Comparison of ENCODE assay signal across 15 cellular contexts in genomic region chr5:27474054-27474323, GRCh38.
A peak's percentile ranks its signal among the peaks of the same experiment; 100 is the strongest.
DNase-seq lines count a peak whose midpoint lies in the region; TF ChIP-seq lines count a peak whose summit lies in the region.
"Had no signal": no experiment of that assay in that cellular context is flagged by ENCODE, and none has a peak within 500 bp of the region (broad histone marks: within the 10 kb centered on the region; RNA-seq: fewer than 3 reads in every experiment).

No MANE protein-coding gene starts in this region.

- peaks cover 20% of the 10 kb centered on the region for H3K9me3 Mint-ChIP-seq in activated CD4-positive, alpha-beta memory T cell treated with anti-CD3 and anti-CD28 coated beads for 36 hours

- H3K4me1 ChIP-seq in adipocyte (ENCODE audit: control insufficient read depth, insufficient read depth, low read length) (no peaks in the 10 kb centered on the region), suprapubic skin (no peaks in the 10 kb centered on the region)
- H3K4me1 ChIP-seq: pancreas, stomach had no signal

- no peak for TF ChIP-seq EP300 in suprapubic skin (IDR thresholded peaks at IDR 0.05)

- CTCF ChIA-PET in activated CD4-positive, alpha-beta memory T cell treated with anti-CD3 and anti-CD28 coated beads for 36 hours (lab: Charles Lee): no interaction called here

- H3K27ac ChIP-seq in suprapubic skin: no peak overlapping the region
- H3K27ac ChIP-seq: pancreas, skin epidermis, stomach had no signal

- no peak for TF ChIP-seq POLR2A in suprapubic skin (IDR thresholded peaks at IDR 0.05)

- POLR2A ChIA-PET in activated CD4-positive, alpha-beta memory T cell treated with anti-CD3 and anti-CD28 coated beads for 36 hours (lab: Charles Lee): no interaction called here

- H3K27ac Mint-ChIP-seq in activated CD4-positive, alpha-beta memory T cell treated with anti-CD3 and anti-CD28 coated beads for 36 hours: no peak overlapping the region

- intact Hi-C loops in activated CD4-positive, alpha-beta memory T cell treated with anti-CD3 and anti-CD28 coated beads for 36 hours (cut with micrococcal nuclease): no loop called here

- 40% methylated on average over 2 of the region's 2 CpGs for WGBS in suprapubic skin

- no peaks in the 10 kb centered on the region for H3K4me1 Mint-ChIP-seq in activated CD4-positive, alpha-beta memory T cell treated with anti-CD3 and anti-CD28 coated beads for 36 hours (ENCODE audit: low read depth)

- H3K4me3 ChIP-seq in AG10803 (ENCODE audit: low read length) (peak overlapping the region; percentile 59), HFF-Myc (replicated peaks; ENCODE audit: low read depth, low read length) (peak overlapping the region; percentile 45), adipocyte (ENCODE audit: low read length) (peak overlapping the region; percentile 71), iPS-18c (ENCODE audit: insufficient read depth, low read depth, low read length) (peak overlapping the region; percentile 90; the same call in 1 of the 2 replicates), suprapubic skin (no peak overlapping the region)
- H3K4me3 ChIP-seq: pancreas, skin epidermis, stomach had no signal

- H3K36me3 ChIP-seq in adipocyte (ENCODE audit: control insufficient read depth, insufficient read depth, low read length, severe bottlenecking) (peaks cover 13% of the 10 kb centered on the region), suprapubic skin (no peaks in the 10 kb centered on the region)
- H3K36me3 ChIP-seq: pancreas, stomach had no signal

- H3K36me3 Mint-ChIP-seq in activated CD4-positive, alpha-beta memory T cell treated with anti-CD3 and anti-CD28 coated beads for 36 hours: no peaks in the 10 kb centered on the region

- H3K9ac ChIP-seq in adipocyte (ENCODE audit: low read length): peak overlapping the region; percentile 74

- H3K4me3 Mint-ChIP-seq in activated CD4-positive, alpha-beta memory T cell treated with anti-CD3 and anti-CD28 coated beads for 36 hours: no peak overlapping the region

- H3K27me3 ChIP-seq in adipocyte (replicated peaks; ENCODE audit: control insufficient read depth, insufficient read depth, low read length): no peaks in the 10 kb centered on the region
- H3K27me3 ChIP-seq in suprapubic skin: no peaks in the 10 kb centered on the region
- H3K27me3 ChIP-seq: pancreas, stomach had no signal

- H3K27me3 Mint-ChIP-seq in activated CD4-positive, alpha-beta memory T cell treated with anti-CD3 and anti-CD28 coated beads for 36 hours: no peaks in the 10 kb centered on the region

- H3K9me3 ChIP-seq in adipocyte (ENCODE audit: control insufficient read depth, low read length) (peaks cover 14% of the 10 kb centered on the region), iPS-18c (ENCODE audit: control insufficient read depth, insufficient read depth, low read length) (peaks cover 6% of the 10 kb centered on the region), suprapubic skin (peaks cover 7% of the 10 kb centered on the region)
- H3K9me3 ChIP-seq: pancreas had no signal

- TF ChIP-seq CTCF in AG10803 (conservative IDR thresholded peaks at IDR 0.05; ENCODE audit: low read length): no peak
- TF ChIP-seq CTCF in HFF-Myc (IDR thresholded peaks at IDR 0.05; ENCODE audit: low read depth, low read length, missing control alignments): no peak
- TF ChIP-seq CTCF in suprapubic skin (IDR thresholded peaks at IDR 0.05): no peak

- DNase-seq in AG10803 (ENCODE audit: low read depth) (peak; percentile 8), HFF-Myc (ENCODE audit: extremely low read depth, low read depth) (no peak), adipocyte (ENCODE audit: low read depth) (no peak), suprapubic skin (ENCODE audit: low spot score in 2 of 2) (no peak), hippocampal formation (lab: John Stamatoyannopoulos, UW) (no peak)
- DNase-seq in activated CD4-positive, alpha-beta T cell treated with anti-CD3 and anti-CD28 coated beads, Interleukin-2, amount 50 U/mL, for 1 hour: no peak
- DNase-seq in activated CD4-positive, alpha-beta memory T cell treated with anti-CD3 and anti-CD28 coated beads for 36 hours: no peak
- DNase-seq: activated effector memory CD4-positive, alpha-beta T cell treated with Interleukin-2 at 50 U/mL for 16 hours; mammary epithelial cell; NCI-H187; NCI-H526; pancreas; stomach had no signal
